Comparison of ENCODE assay signal across 9 cellular contexts in the genomic region with DNA sequence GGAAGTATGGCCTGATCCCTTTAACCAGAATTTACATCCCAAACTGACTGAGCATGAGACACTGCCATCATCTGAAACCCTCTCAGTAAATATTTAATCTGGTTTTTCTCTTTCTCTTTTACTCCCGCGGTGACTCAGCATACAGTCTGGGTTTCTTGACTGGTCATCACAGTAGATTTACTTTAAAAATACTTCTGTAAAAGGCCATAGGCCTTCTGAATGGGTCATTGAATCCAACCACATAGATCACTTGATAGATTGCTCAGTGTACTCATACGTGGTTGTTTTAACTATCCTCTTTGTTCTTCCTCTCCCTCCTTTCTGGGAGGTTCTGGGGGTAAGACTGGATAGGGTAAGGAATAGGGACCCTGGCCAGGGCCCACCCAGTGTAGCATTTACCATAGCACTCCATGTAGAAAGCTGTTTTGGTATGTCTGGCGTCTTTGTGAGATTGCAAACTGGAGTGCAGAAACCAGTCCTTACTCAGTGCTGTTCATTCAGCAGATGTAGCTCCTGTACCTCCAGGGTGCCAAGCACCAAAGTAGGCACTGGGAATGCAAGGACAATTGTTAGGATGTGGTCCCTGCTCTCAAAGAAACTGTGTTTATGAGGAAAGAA.
DNase-seq lines count a peak whose midpoint lies in the region; ATAC-seq and TF ChIP-seq lines count a peak whose summit lies in the region.
"Had no signal": no experiment of that assay in that cellular context is flagged by ENCODE, and none has a peak within 500 bp of the region (broad histone marks: within the 10 kb centered on the region; RNA-seq: fewer than 3 reads in every experiment).

No MANE protein-coding gene starts in this region.

- WGBS in smooth muscle cell (ENCODE audit: low lambda C conversion rate): 24% methylated on average over 4 of the region's 4 CpGs

- peak overlapping the region; percentile 52 for H3K9ac ChIP-seq in smooth muscle cell (ENCODE audit: low read depth)

- H2AFZ ChIP-seq in smooth muscle cell (ENCODE audit: low read depth): no peak overlapping the region

- no peaks in the 10 kb centered on the region for H3K79me2 ChIP-seq in smooth muscle cell (ENCODE audit: low read depth)

- H3K4me3 ChIP-seq in astrocyte of the spinal cord (ENCODE audit: low read depth, low read length) (no peak overlapping the region), smooth muscle cell (no peak overlapping the region)

- H3K36me3 ChIP-seq in smooth muscle cell (ENCODE audit: low read depth): no peaks in the 10 kb centered on the region

- no peaks in the 10 kb centered on the region for H3K27me3 ChIP-seq in smooth muscle cell (ENCODE audit: low read depth)

- ATAC-seq in GM19397 (IDR thresholded peaks at IDR 0.05; ENCODE audit: unreplicated experiment): peak; percentile 85
- ATAC-seq in HG03095 (IDR thresholded peaks at IDR 0.05; ENCODE audit: unreplicated experiment): peak; percentile 75

- H4K20me1 ChIP-seq in smooth muscle cell (ENCODE audit: low read depth): no peaks in the 10 kb centered on the region

- peak overlapping the region; percentile 91 for H3K27ac ChIP-seq in smooth muscle cell (ENCODE audit: low read depth)

- TF ChIP-seq CTCF in astrocyte of the spinal cord (IDR thresholded peaks at IDR 0.05; ENCODE audit: low read depth, low read length): no peak
- no peak for TF ChIP-seq CTCF in smooth muscle cell (IDR thresholded peaks at IDR 0.05; ENCODE audit: borderline replicate concordance, insufficient read depth, poor library complexity, severe bottlenecking)

- H3K4me1 ChIP-seq in smooth muscle cell (ENCODE audit: low read depth): peaks cover 4% of the 10 kb centered on the region

- peak; percentile 83 for DNase-seq in astrocyte of the spinal cord (ENCODE audit: low read depth, low spot score)
- no peak for DNase-seq in smooth muscle cell (lab: John Stamatoyannopoulos, UW; ENCODE audit: unreplicated experiment)
- DNase-seq in NCI-H345 treated with DMSO at 0.1 percent for 48 hours (lab: John Stamatoyannopoulos, UW; ENCODE audit: unreplicated experiment): no peak
- DNase-seq in germinal center (ENCODE audit: low spot score): no peak
- no peak for DNase-seq in NCI-H2081 treated with DMSO at 0.1 percent for 48 hours (lab: John Stamatoyannopoulos, UW)
- no peak for DNase-seq in cortex of kidney (lab: John Stamatoyannopoulos, UW)
- DNase-seq: posterior cingulate gyrus had no signal

- H3K9me3 ChIP-seq in smooth muscle cell (replicated peaks; ENCODE audit: low read depth): no peaks in the 10 kb centered on the region

- H3K4me2 ChIP-seq in smooth muscle cell: peak overlapping the region; percentile 32

- peaks cover 15% of the 10 kb centered on the region for H3F3A ChIP-seq in smooth muscle cell (ENCODE audit: low read depth)

- in situ Hi-C loops in astrocyte of the spinal cord (cut with HindIII; ENCODE audit: low sequenced_read_pairs): no loop called here
